ENCODE assay signal across 35 cellular contexts in genomic region chr16:84763164-84763563, GRCh38. TPM values are rescaled to one million over a fixed set of nuclear protein-coding genes. Genes with fewer than 3 reads are reported as not detected.
"Had no signal": no experiment of that assay in that cellular context is flagged by ENCODE, and none has a peak within 500 bp of the region (broad histone marks: within the 10 kb centered on the region; RNA-seq: fewer than 3 reads in every experiment).

No MANE protein-coding gene starts in this region.

- H3K27me3 Mint-ChIP-seq: activated B cell treated with CpG ODN at 0.5 μM for 24 hours; activated CD4-positive, alpha-beta memory T cell treated with anti-CD3 and anti-CD28 coated beads for 36 hours; activated CD4-positive, alpha-beta T cell treated with anti-CD3 and anti-CD28 coated beads, Interleukin-2, amount 10 ng/mL, durations not matched to agents 24 days and 14 days; activated CD8-positive, alpha-beta T cell treated with anti-CD3 and anti-CD28 coated beads for 36 hours; activated naive CD8-positive, alpha-beta T cell treated with anti-CD3 and anti-CD28 coated beads for 36 hours; activated T-helper 17 cell treated with anti-CD3 and anti-CD28 coated beads, Interleukin-2, amount 50 U/mL, for 72 hours had no signal

- H3K4me3 ChIP-seq: adrenal gland, body of pancreas, breast epithelium had no signal

- H3K27ac Mint-ChIP-seq: activated B cell treated with CpG ODN at 0.5 μM for 24 hours; activated CD4-positive, alpha-beta memory T cell treated with anti-CD3 and anti-CD28 coated beads for 36 hours; activated CD4-positive, alpha-beta T cell treated with anti-CD3 and anti-CD28 coated beads, Interleukin-2, amount 10 ng/mL, durations not matched to agents 24 days and 14 days; activated naive CD4-positive, alpha-beta T cell treated with anti-CD3 and anti-CD28 coated beads for 36 hours; activated naive CD4-positive, alpha-beta T cell treated with anti-CD3 and anti-CD28 coated beads, Interleukin-2, amount 50 U/mL, for 72 hours; activated naive CD8-positive, alpha-beta T cell treated with anti-CD3 and anti-CD28 coated beads for 36 hours; activated T-cell treated with anti-CD3 and anti-CD28 coated beads, Interleukin-2, amount 50 U/mL, for 72 hours; activated T-helper 1 cell treated with anti-CD3 and anti-CD28 coated beads, Interleukin-12 subunit alpha, Interleukin-12 subunit beta, Interleukin-2, Interleukin-4 antibody, amounts not matched to agents 30 ng/mL and 10 ng/mL and 1 ng/mL, durations not matched to agents 14 hours and 24 hours and 36 hours; activated T-helper 17 cell treated with anti-CD3 and anti-CD28 coated beads, Interleukin-2, amount 50 U/mL, for 72 hours; T-helper 2 cell treated with Interferon-gamma antibody and Interleukin-4, amounts not matched to agents 5 μg/mL and 100 μg/mL, for 36 hours had no signal

- H3K4me1 ChIP-seq: body of pancreas, breast epithelium had no signal

- ATAC-seq: activated CD8-positive, alpha-beta T cell treated with anti-CD3 and anti-CD28 coated beads for 36 hours; activated naive CD4-positive, alpha-beta T cell treated with anti-CD3 and anti-CD28 coated beads, Interleukin-2, amount 50 U/mL, for 72 hours; activated T-cell treated with anti-CD3 and anti-CD28 coated beads, Interleukin-2, amount 50 U/mL, for 4 hours; activated T-cell treated with anti-CD3 and anti-CD28 coated beads, Interleukin-2, amount 50 U/mL, for 72 hours; activated T-helper 17 cell treated with anti-CD3 and anti-CD28 coated beads, Interleukin-2, amount 50 U/mL, for 72 hours; body of pancreas had no signal

- H3K4me3 Mint-ChIP-seq: activated B cell treated with CpG ODN at 0.5 μM for 24 hours; activated CD4-positive, alpha-beta memory T cell treated with anti-CD3 and anti-CD28 coated beads for 36 hours; activated CD4-positive, alpha-beta T cell treated with anti-CD3 and anti-CD28 coated beads, Interleukin-2, amount 10 ng/mL, durations not matched to agents 24 days and 14 days; activated CD8-positive, alpha-beta T cell treated with anti-CD3 and anti-CD28 coated beads for 36 hours; activated naive CD4-positive, alpha-beta T cell treated with anti-CD3 and anti-CD28 coated beads for 36 hours; activated naive CD8-positive, alpha-beta T cell treated with anti-CD3 and anti-CD28 coated beads for 36 hours; activated T-cell treated with anti-CD3 and anti-CD28 coated beads, Interleukin-2, amount 50 U/mL, for 4 hours; activated T-cell treated with anti-CD3 and anti-CD28 coated beads, Interleukin-2, amount 50 U/mL, for 72 hours; activated T-helper 1 cell treated with anti-CD3 and anti-CD28 coated beads, Interleukin-12 subunit alpha, Interleukin-12 subunit beta, Interleukin-2, Interleukin-4 antibody, amounts not matched to agents 30 ng/mL and 10 ng/mL and 1 ng/mL, durations not matched to agents 14 hours and 24 hours and 36 hours; activated T-helper 17 cell treated with anti-CD3 and anti-CD28 coated beads, Interleukin-2, amount 50 U/mL, for 72 hours; T-helper 2 cell treated with Interferon-gamma antibody and Interleukin-4, amounts not matched to agents 5 μg/mL and 100 μg/mL, for 36 hours had no signal

- DNase-seq: activated B cell treated with CpG ODN at 0.5 μM for 24 hours; activated CD4-positive, alpha-beta memory T cell treated with anti-CD3 and anti-CD28 coated beads for 36 hours; activated CD4-positive, alpha-beta T cell treated with anti-CD3 and anti-CD28 coated beads for 4 hours; activated CD4-positive, alpha-beta T cell treated with anti-CD3 and anti-CD28 coated beads, Interleukin-2, amount 10 ng/mL, durations not matched to agents 24 days and 14 days; activated CD4-positive, alpha-beta T cell treated with anti-CD3 and anti-CD28 coated beads, Interleukin-2, amount 50 U/mL, for 1 hour; activated CD4-positive, alpha-beta T cell treated with anti-CD3 and anti-CD28 coated beads, Interleukin-2, amount 50 U/mL, for 4 hours; activated CD4-positive, CD25-positive, alpha-beta regulatory T cell treated with anti-CD3 and anti-CD28 coated beads, Interleukin-2, amount 50 U/mL, for 72 hours; activated CD8-positive, alpha-beta memory T cell treated with anti-CD3 and anti-CD28 coated beads, Interleukin-2, amount 50 U/mL, for 4 hours; activated CD8-positive, alpha-beta T cell treated with anti-CD3 and anti-CD28 coated beads for 36 hours; activated effector memory CD4-positive, alpha-beta T cell treated with anti-CD3 and anti-CD28 coated beads, Interleukin-2, amount 50 U/mL, for 16 hours; activated gamma-delta T cell treated with Interleukin-2 at 50 U/mL for 16 hours; activated naive CD4-positive, alpha-beta T cell; activated naive CD4-positive, alpha-beta T cell treated with anti-CD3 and anti-CD28 coated beads for 36 hours; activated naive CD4-positive, alpha-beta T cell treated with anti-CD3 and anti-CD28 coated beads, Interleukin-2, amount 50 U/mL, for 16 hours; activated naive CD8-positive, alpha-beta T cell treated with anti-CD3 and anti-CD28 coated beads for 36 hours; activated T-cell treated with anti-CD3 and anti-CD28 coated beads for 4 hours; activated T-cell treated with anti-CD3 and anti-CD28 coated beads, Interleukin-2, amount 50 U/mL, for 1 hour; activated T-cell treated with anti-CD3 and anti-CD28 coated beads, Interleukin-2, amount 50 U/mL, for 4 hours; activated T-cell treated with anti-CD3 and anti-CD28 coated beads, Interleukin-2, amount 50 U/mL, for 72 hours; adrenal gland; amniotic stem cell; aorta; body of pancreas; brain microvascular endothelial cell; central memory CD4-positive, alpha-beta T cell; T-helper 2 cell; T-helper 9 cell had no signal

- H3K9me3 ChIP-seq: adrenal gland, body of pancreas, breast epithelium had no signal

- FAIRE-seq: astrocyte, TTC549 had no signal

- H3K27ac ChIP-seq: adrenal gland, body of pancreas, brain microvascular endothelial cell, breast epithelium, VCaP had no signal

- H3K27me3 ChIP-seq: adrenal gland, body of pancreas, brain microvascular endothelial cell, breast epithelium had no signal

RNA-seq across cellular contexts. Expression of gene CRISPLD2, which starts 56.6 kb away (rescaled TPM):
- total RNA-seq: activated B cell treated with CpG ODN at 0.5 μM for 24 hours; activated naive CD8-positive, alpha-beta T cell treated with anti-CD3 and anti-CD28 coated beads for 36 hours; activated T-helper 1 cell treated with anti-CD3 and anti-CD28 coated beads, Interleukin-12 subunit alpha, Interleukin-12 subunit beta, Interleukin-2, Interleukin-4 antibody, amounts not matched to agents 30 ng/mL and 10 ng/mL and 1 ng/mL, durations not matched to agents 14 hours and 24 hours and 36 hours had no signal
